Comparison of ENCODE assay signal across 23 cellular contexts in genomic region chr5:116404792-116405191, GRCh38.
"Had no signal": no experiment of that assay in that cellular context is flagged by ENCODE, and none has a peak within 500 bp of the region (broad histone marks: within the 10 kb centered on the region; RNA-seq: fewer than 3 reads in every experiment).

No MANE protein-coding gene starts in this region.

- H3K9ac ChIP-seq: neural progenitor cell had no signal

- H3K27ac ChIP-seq: lower lobe of right lung, neural progenitor cell, sigmoid colon, vagina, WERI-Rb-1 had no signal

- H2AFZ ChIP-seq: neural progenitor cell had no signal

- H3K36me3 ChIP-seq: lower lobe of right lung, neural progenitor cell, sigmoid colon, vagina, WERI-Rb-1 had no signal

- H3K27me3 ChIP-seq: neural progenitor cell, sigmoid colon, vagina had no signal

- FAIRE-seq: endometrium, keratinocyte had no signal

- H3K9me3 ChIP-seq: lower lobe of right lung, sigmoid colon, vagina had no signal

- H3K4me2 ChIP-seq: neural progenitor cell had no signal

- ATAC-seq: activated CD8-positive, alpha-beta memory T cell treated with anti-CD3 and anti-CD28 coated beads, Interleukin-2, amount 10 ng/mL, durations not matched to agents 7 days and 5 days; activated CD8-positive, alpha-beta T cell treated with anti-CD3 and anti-CD28 coated beads for 36 hours; activated naive CD8-positive, alpha-beta T cell treated with anti-CD3 and anti-CD28 coated beads, Interleukin-2, amount 50 U/mL, for 24 hours; left lobe of liver; lower lobe of right lung; naive thymus-derived CD4-positive, alpha-beta T cell had no signal

- DNase-seq: activated CD4-positive, alpha-beta T cell treated with anti-CD3 and anti-CD28 coated beads, Interleukin-2, amount 10 ng/mL, durations not matched to agents 7 days and 5 days; activated CD4-positive, CD25-positive, alpha-beta regulatory T cell treated with anti-CD3 and anti-CD28 coated beads, Interleukin-2, amount 50 U/mL, for 72 hours; activated CD8-positive, alpha-beta memory T cell treated with anti-CD3 and anti-CD28 coated beads, Interleukin-2, amount 10 ng/mL, durations not matched to agents 7 days and 5 days; activated CD8-positive, alpha-beta T cell treated with anti-CD3 and anti-CD28 coated beads for 36 hours; activated effector memory CD4-positive, alpha-beta T cell treated with anti-CD3 and anti-CD28 coated beads, Interleukin-2, amount 50 U/mL, for 16 hours; activated naive CD4-positive, alpha-beta T cell treated with anti-CD3 and anti-CD28 coated beads, Interleukin-2, amount 50 U/mL, for 16 hours; activated naive CD8-positive, alpha-beta T cell treated with anti-CD3 and anti-CD28 coated beads, Interleukin-2, amount 50 U/mL, for 24 hours; activated T-cell treated with anti-CD3 and anti-CD28 coated beads for 4 hours; effector CD4-positive, alpha-beta T cell; lower lobe of right lung; naive thymus-derived CD4-positive, alpha-beta T cell; retina; sigmoid colon; stimulated activated CD4-positive, alpha-beta T cell treated with anti-CD3 and anti-CD28 coated beads, Interleukin-2, amount 100 ng/mL, for 48 hours; stimulated activated CD8-positive, alpha-beta memory T cell treated with anti-CD3 and anti-CD28 coated beads, Interleukin-4, amount 100 ng/mL, for 48 hours; stimulated activated naive B cell treated with anti-CD40 and anti-IgM and Interleukin-4, amounts not matched to agents 10 μg/mL and 1 μg/mL and 100 μg/mL, for 72 hours; trophoblast cell; WERI-Rb-1 had no signal

- H3K4me1 ChIP-seq: lower lobe of right lung, neural progenitor cell, vagina had no signal

- H3K4me3 ChIP-seq: lower lobe of right lung, neural progenitor cell, sigmoid colon, vagina had no signal
